13 cellular contexts compared by ENCODE assay signal in the genomic region with DNA sequence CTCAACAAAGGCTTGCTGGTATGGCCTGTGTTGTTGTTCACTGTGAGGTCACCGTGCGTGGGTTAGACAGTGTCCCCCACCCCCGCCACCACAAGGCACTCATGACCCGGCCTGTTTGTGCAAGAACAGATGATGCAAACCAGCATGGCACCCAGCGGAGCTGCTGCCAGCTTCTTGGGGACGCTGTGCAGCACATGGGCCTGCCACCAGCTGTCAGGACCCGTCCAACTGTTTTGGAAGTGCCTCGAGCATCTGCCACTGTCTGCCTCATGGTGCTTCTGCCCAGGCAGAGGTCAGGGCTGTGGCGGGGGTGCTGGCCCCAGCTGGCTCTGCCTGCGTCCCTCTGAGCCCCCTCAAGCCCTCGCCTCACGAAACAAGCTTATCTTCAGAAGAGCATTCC. TPM values are rescaled to one million over a fixed set of nuclear protein-coding genes. Genes with fewer than 3 reads are reported as not detected.
DNase-seq lines count a peak whose midpoint lies in the region; ATAC-seq and TF ChIP-seq lines count a peak whose summit lies in the region.
"Had no signal": no experiment of that assay in that cellular context is flagged by ENCODE, and none has a peak within 500 bp of the region (broad histone marks: within the 10 kb centered on the region; RNA-seq: fewer than 3 reads in every experiment).

No MANE protein-coding gene starts in this region.

- H3K27me3 ChIP-seq in OCI-LY3 (ENCODE audit: low read depth, low read length) (peaks cover 3% of the 10 kb centered on the region; the same call in 1 of the 2 replicates), stomach (no peaks in the 10 kb centered on the region)

- H3K27ac ChIP-seq in OCI-LY3 (ENCODE audit: low read length) (peak overlapping the region; percentile 93), stomach (peak overlapping the region in 3 of 5 donors; percentile 73 to 90 (median 79))

- peaks cover 79% of the 10 kb centered on the region for H3K4me1 Mint-ChIP-seq in T-helper 1 cell treated with Interleukin-12 subunit alpha and Interleukin-12 subunit beta and Interleukin-4 antibody, amounts not matched to agents 30 μg/mL and 1 μg/mL, for 36 hours (ENCODE audit: low read depth)

- H3K4me2 ChIP-seq in OCI-LY3 (ENCODE audit: low read length) = no peak overlapping the region

- no peaks in the 10 kb centered on the region for H3K27me3 Mint-ChIP-seq in T-helper 1 cell treated with Interleukin-12 subunit alpha and Interleukin-12 subunit beta and Interleukin-4 antibody, amounts not matched to agents 30 μg/mL and 1 μg/mL, for 36 hours (ENCODE audit: low read depth)

- no peak for TF ChIP-seq EP300 in stomach (IDR thresholded peaks at IDR 0.05)

- no peak for TF ChIP-seq POLR2A in stomach (IDR thresholded peaks at IDR 0.05)

- no peak for DNase-seq in T-helper 1 cell
- DNase-seq in globus pallidus (ENCODE audit: low spot score) = peak; percentile 33
- DNase-seq in stomach = no peak
- no peak for DNase-seq in GDM1 (lab: John Stamatoyannopoulos, UW)
- DNase-seq: midbrain had no signal

- H3K4me3 ChIP-seq in OCI-LY3 (ENCODE audit: low read length) = no peak overlapping the region
- peak overlapping the region; percentile 6 to 48 (median 42) for H3K4me3 ChIP-seq in stomach
- H3K4me3 ChIP-seq: prostate gland had no signal

- peak overlapping the region; percentile 83 for H3K4me3 Mint-ChIP-seq in T-helper 1 cell treated with Interleukin-12 subunit alpha and Interleukin-12 subunit beta and Interleukin-4 antibody, amounts not matched to agents 30 μg/mL and 1 μg/mL, for 36 hours

- H4K20me1 ChIP-seq in OCI-LY3 (ENCODE audit: insufficient read depth, low read length) = no peaks in the 10 kb centered on the region

- H3K9ac ChIP-seq in OCI-LY3 (ENCODE audit: low read length) = peak overlapping the region; percentile 65; the same call in 1 of the 2 replicates

- H3K9me3 ChIP-seq in OCI-LY3 (ENCODE audit: insufficient read depth, low read length) = peaks cover 15% of the 10 kb centered on the region; the same call in 1 of the 2 replicates
- H3K9me3 ChIP-seq in stomach = no peaks in the 10 kb centered on the region
- H3K9me3 ChIP-seq: prostate gland had no signal

- no peak for TF ChIP-seq CTCF in OCI-LY3 (IDR thresholded peaks at IDR 0.05; ENCODE audit: low read depth, low read length)
- TF ChIP-seq CTCF in stomach (IDR thresholded peaks at IDR 0.05) = no peak

- peaks cover 12% of the 10 kb centered on the region for H3K9me3 Mint-ChIP-seq in T-helper 1 cell treated with Interleukin-12 subunit alpha and Interleukin-12 subunit beta and Interleukin-4 antibody, amounts not matched to agents 30 μg/mL and 1 μg/mL, for 36 hours

- H3K79me2 ChIP-seq in OCI-LY3 (ENCODE audit: low read length) = no peaks in the 10 kb centered on the region

- ATAC-seq in GM19023 (IDR thresholded peaks at IDR 0.05; ENCODE audit: unreplicated experiment) (no peak), HG03432 (IDR thresholded peaks at IDR 0.05; ENCODE audit: unreplicated experiment) (no peak)
- ATAC-seq: HCT116 had no signal

- H3K36me3 ChIP-seq in OCI-LY3 (replicated peaks; ENCODE audit: low read depth, low read length) (peaks cover 10% of the 10 kb centered on the region), stomach (no peaks in the 10 kb centered on the region)
- H3K36me3 ChIP-seq: prostate gland had no signal

- intact Hi-C loops in stomach (cut with DNase I; ENCODE audit: low total_unique reads) = no loop called here

- H3K36me3 Mint-ChIP-seq in T-helper 1 cell treated with Interleukin-12 subunit alpha and Interleukin-12 subunit beta and Interleukin-4 antibody, amounts not matched to agents 30 μg/mL and 1 μg/mL, for 36 hours (ENCODE audit: low read depth) = peaks cover 32% of the 10 kb centered on the region

- peak overlapping the region; percentile 100 for H3K27ac Mint-ChIP-seq in T-helper 1 cell treated with Interleukin-12 subunit alpha and Interleukin-12 subunit beta and Interleukin-4 antibody, amounts not matched to agents 30 μg/mL and 1 μg/mL, for 36 hours

- WGBS in stomach, 5 donors = 70 to 89% (median 81%) methylated on average over 12 of the region's 12 CpGs

- H3K4me1 ChIP-seq in OCI-LY3 (ENCODE audit: low read length) = peaks cover 96% of the 10 kb centered on the region
- H3K4me1 ChIP-seq in stomach = peaks cover 6 to 39% (median 19%) of the 10 kb centered on the region in 4 donors
- H3K4me1 ChIP-seq: prostate gland had no signal

- no peak overlapping the region for H2AFZ ChIP-seq in OCI-LY3 (ENCODE audit: low read depth, low read length)

RNA-seq across cellular contexts. Expression of gene ASB2, which starts 1.5 kb away (rescaled TPM):
- 100 to 1,000 TPM in 1 of 5 donors, 10 to 100 TPM in 3, 1 to 10 TPM in 1; 9.6 to 199 (median 34.8) TPM for total RNA-seq in stomach
- 10 to 100 TPM in 1 of 3 donors, 1 to 10 TPM in 2; 2.0 to 17.1 (median 2.2) TPM for polyA plus RNA-seq in stomach
- total RNA-seq: A673, temporal lobe had no signal

RNA-seq across cellular contexts. Expression of gene CCDC197, which starts 22.3 kb away (rescaled TPM):
- not detected for total RNA-seq in stomach
- polyA plus RNA-seq in stomach = not detected
- total RNA-seq: A673, prostate gland, temporal lobe had no signal

RNA-seq across cellular contexts. Expression of gene FAM181A, which starts 47.7 kb away (rescaled TPM):
- total RNA-seq in stomach = not detected
- polyA plus RNA-seq in stomach = not detected
- total RNA-seq: A673 had no signal

RNA-seq across cellular contexts. Expression of gene OTUB2, which starts 51.3 kb away (rescaled TPM):
- total RNA-seq in stomach = 1 to 10 TPM in 1 of 5 donors, under 1 TPM in 2, not detected in 2; 0.45 to 4.1 (median 0.92) TPM
- polyA plus RNA-seq in stomach = under 1 TPM; 0.46 to 0.75 (median 0.50) TPM
